ENCODE assay signal across 1 cellular context in the genomic region with DNA sequence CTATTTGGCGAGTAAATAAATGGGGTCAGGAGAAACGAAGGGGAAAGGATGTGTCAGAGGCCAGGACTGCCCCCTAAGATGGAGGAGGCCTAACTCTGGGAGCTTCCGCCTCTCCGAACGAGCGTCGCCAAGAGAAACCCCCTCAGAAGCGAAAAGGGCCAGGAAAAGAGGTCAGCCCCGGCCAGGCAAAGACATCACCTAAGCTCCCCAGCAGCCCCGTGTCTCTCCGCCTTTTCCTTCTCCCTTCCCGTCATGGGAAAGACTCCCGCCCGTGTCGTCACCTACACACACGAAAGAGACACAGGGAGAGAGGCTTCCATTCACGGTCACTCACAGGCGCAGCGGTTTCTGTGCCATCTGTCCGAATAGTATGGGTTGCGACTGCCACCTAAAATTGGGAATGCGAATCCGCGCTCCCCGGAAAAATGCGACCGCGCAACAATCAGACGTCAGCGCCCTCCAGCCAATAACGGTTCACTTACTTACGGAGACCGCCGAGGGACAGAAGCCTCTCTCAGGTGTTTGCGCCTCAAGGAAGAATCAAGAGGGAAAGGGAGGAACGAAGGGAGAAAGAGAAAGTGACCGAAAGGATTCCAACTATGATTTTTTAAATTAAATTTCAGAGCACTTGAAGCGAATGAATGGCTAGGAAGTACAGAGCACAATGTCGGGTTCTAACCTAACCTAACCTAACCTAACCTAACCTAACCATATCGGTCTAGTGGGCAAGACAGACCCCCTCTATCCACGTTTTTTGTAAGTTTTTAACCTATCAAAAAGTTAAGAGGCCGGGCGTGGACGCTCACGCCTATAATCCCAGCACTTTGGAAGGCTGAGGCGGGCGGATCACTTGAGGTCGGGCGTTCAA.
TF ChIP-seq lines count a peak whose summit lies in the region.

Gene CWF19L1 (minus strand): TSS at position 402 of the 868 bp plus-strand sequence. CDS start 45 bp downstream, at position 357.

TF ChIP-seq in HEK293, 187 proteins besides CTCF, POLR2A, EP300 and RAD21 (continued from another document and continues in another):
- TF ChIP-seq PRDM4 (tag by site-specific recombination; IDR thresholded peaks at IDR 0.05) (peak; percentile 56; the same call in 1 of the 2 replicates), SP3 (tag by site-specific recombination; IDR thresholded peaks at IDR 0.05) (peak; percentile 53), KLF8 (tag by site-specific recombination; IDR thresholded peaks at IDR 0.05) (peak; percentile 50; the same call in 1 of the 2 replicates), IKZF3 (tag by site-specific recombination; IDR thresholded peaks at IDR 0.05) (peak; percentile 99), ZNF530 (tag by site-specific recombination; IDR thresholded peaks at IDR 0.05; ENCODE audit: low read depth) (no peak), ZNF24 (tag by site-specific recombination; IDR thresholded peaks at IDR 0.05) (peak; percentile 47; the same call in 1 of the 2 replicates), ZFP69B (tag by site-specific recombination; IDR thresholded peaks at IDR 0.05) (no peak), ZNF394 (tag by site-specific recombination; IDR thresholded peaks at IDR 0.05; ENCODE audit: borderline replicate concordance) (peak; percentile 22; the same call in 1 of the 2 replicates), PRDM1 (tag by site-specific recombination; IDR thresholded peaks at IDR 0.05) (peak; percentile 98), SCRT2 (tag by site-specific recombination; IDR thresholded peaks at IDR 0.05) (peak; percentile 41; the same call in 1 of the 2 replicates), ZBTB21 (tag by site-specific recombination; IDR thresholded peaks at IDR 0.05) (0 out of 2 replicates have a peak, but pooled peaks have one; percentile 58), ZNF335 (tag by site-specific recombination; conservative IDR thresholded peaks at IDR 0.05) (peak; percentile 61), ZNF324 (tag by site-specific recombination; IDR thresholded peaks at IDR 0.05) (peak; percentile 51; the same call in 1 of the 2 replicates), ZNF768 (tag by site-specific recombination; IDR thresholded peaks at IDR 0.05) (no peak), ZNF76 (tag by site-specific recombination; IDR thresholded peaks at IDR 0.05; ENCODE audit: borderline replicate concordance, low read depth) (peak; percentile 44; the same call in 1 of the 2 replicates), ZNF701 (tag by site-specific recombination; IDR thresholded peaks at IDR 0.05) (no peak), ZNF155 (tag by site-specific recombination; IDR thresholded peaks at IDR 0.05) (no peak), ZFP37 (tag by site-specific recombination; IDR thresholded peaks at IDR 0.05) (peak; percentile 38; the same call in 1 of the 2 replicates), ZNF398 (tag by site-specific recombination; IDR thresholded peaks at IDR 0.05) (no peak), ZNF404 (tag by site-specific recombination; IDR thresholded peaks at IDR 0.05) (no peak), ZNF843 (tag by site-specific recombination; IDR thresholded peaks at IDR 0.05) (0 out of 2 replicates have a peak, but pooled peaks have one; percentile 30), ZNF391 (tag by site-specific recombination; IDR thresholded peaks at IDR 0.05; ENCODE audit: borderline replicate concordance, low read depth) (peak; percentile 75; the same call in 1 of the 2 replicates)
- TF ChIP-seq, protein P1, sequence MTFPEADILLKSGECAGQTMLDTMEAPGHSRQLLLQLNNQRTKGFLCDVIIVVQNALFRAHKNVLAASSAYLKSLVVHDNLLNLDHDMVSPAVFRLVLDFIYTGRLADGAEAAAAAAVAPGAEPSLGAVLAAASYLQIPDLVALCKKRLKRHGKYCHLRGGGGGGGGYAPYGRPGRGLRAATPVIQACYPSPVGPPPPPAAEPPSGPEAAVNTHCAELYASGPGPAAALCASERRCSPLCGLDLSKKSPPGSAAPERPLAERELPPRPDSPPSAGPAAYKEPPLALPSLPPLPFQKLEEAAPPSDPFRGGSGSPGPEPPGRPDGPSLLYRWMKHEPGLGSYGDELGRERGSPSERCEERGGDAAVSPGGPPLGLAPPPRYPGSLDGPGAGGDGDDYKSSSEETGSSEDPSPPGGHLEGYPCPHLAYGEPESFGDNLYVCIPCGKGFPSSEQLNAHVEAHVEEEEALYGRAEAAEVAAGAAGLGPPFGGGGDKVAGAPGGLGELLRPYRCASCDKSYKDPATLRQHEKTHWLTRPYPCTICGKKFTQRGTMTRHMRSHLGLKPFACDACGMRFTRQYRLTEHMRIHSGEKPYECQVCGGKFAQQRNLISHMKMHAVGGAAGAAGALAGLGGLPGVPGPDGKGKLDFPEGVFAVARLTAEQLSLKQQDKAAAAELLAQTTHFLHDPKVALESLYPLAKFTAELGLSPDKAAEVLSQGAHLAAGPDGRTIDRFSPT (tag by site-specific recombination; IDR thresholded peaks at IDR 0.05) = 0 out of 2 replicates have a peak, but pooled peaks have one; percentile 32
- TF ChIP-seq, protein P2, sequence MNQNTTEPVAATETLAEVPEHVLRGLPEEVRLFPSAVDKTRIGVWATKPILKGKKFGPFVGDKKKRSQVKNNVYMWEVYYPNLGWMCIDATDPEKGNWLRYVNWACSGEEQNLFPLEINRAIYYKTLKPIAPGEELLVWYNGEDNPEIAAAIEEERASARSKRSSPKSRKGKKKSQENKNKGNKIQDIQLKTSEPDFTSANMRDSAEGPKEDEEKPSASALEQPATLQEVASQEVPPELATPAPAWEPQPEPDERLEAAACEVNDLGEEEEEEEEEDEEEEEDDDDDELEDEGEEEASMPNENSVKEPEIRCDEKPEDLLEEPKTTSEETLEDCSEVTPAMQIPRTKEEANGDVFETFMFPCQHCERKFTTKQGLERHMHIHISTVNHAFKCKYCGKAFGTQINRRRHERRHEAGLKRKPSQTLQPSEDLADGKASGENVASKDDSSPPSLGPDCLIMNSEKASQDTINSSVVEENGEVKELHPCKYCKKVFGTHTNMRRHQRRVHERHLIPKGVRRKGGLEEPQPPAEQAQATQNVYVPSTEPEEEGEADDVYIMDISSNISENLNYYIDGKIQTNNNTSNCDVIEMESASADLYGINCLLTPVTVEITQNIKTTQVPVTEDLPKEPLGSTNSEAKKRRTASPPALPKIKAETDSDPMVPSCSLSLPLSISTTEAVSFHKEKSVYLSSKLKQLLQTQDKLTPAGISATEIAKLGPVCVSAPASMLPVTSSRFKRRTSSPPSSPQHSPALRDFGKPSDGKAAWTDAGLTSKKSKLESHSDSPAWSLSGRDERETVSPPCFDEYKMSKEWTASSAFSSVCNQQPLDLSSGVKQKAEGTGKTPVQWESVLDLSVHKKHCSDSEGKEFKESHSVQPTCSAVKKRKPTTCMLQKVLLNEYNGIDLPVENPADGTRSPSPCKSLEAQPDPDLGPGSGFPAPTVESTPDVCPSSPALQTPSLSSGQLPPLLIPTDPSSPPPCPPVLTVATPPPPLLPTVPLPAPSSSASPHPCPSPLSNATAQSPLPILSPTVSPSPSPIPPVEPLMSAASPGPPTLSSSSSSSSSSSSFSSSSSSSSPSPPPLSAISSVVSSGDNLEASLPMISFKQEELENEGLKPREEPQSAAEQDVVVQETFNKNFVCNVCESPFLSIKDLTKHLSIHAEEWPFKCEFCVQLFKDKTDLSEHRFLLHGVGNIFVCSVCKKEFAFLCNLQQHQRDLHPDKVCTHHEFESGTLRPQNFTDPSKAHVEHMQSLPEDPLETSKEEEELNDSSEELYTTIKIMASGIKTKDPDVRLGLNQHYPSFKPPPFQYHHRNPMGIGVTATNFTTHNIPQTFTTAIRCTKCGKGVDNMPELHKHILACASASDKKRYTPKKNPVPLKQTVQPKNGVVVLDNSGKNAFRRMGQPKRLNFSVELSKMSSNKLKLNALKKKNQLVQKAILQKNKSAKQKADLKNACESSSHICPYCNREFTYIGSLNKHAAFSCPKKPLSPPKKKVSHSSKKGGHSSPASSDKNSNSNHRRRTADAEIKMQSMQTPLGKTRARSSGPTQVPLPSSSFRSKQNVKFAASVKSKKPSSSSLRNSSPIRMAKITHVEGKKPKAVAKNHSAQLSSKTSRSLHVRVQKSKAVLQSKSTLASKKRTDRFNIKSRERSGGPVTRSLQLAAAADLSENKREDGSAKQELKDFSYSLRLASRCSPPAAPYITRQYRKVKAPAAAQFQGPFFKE (tag by site-specific recombination; IDR thresholded peaks at IDR 0.05; ENCODE audit: borderline replicate concordance) = no peak
- TF ChIP-seq, protein P3, sequence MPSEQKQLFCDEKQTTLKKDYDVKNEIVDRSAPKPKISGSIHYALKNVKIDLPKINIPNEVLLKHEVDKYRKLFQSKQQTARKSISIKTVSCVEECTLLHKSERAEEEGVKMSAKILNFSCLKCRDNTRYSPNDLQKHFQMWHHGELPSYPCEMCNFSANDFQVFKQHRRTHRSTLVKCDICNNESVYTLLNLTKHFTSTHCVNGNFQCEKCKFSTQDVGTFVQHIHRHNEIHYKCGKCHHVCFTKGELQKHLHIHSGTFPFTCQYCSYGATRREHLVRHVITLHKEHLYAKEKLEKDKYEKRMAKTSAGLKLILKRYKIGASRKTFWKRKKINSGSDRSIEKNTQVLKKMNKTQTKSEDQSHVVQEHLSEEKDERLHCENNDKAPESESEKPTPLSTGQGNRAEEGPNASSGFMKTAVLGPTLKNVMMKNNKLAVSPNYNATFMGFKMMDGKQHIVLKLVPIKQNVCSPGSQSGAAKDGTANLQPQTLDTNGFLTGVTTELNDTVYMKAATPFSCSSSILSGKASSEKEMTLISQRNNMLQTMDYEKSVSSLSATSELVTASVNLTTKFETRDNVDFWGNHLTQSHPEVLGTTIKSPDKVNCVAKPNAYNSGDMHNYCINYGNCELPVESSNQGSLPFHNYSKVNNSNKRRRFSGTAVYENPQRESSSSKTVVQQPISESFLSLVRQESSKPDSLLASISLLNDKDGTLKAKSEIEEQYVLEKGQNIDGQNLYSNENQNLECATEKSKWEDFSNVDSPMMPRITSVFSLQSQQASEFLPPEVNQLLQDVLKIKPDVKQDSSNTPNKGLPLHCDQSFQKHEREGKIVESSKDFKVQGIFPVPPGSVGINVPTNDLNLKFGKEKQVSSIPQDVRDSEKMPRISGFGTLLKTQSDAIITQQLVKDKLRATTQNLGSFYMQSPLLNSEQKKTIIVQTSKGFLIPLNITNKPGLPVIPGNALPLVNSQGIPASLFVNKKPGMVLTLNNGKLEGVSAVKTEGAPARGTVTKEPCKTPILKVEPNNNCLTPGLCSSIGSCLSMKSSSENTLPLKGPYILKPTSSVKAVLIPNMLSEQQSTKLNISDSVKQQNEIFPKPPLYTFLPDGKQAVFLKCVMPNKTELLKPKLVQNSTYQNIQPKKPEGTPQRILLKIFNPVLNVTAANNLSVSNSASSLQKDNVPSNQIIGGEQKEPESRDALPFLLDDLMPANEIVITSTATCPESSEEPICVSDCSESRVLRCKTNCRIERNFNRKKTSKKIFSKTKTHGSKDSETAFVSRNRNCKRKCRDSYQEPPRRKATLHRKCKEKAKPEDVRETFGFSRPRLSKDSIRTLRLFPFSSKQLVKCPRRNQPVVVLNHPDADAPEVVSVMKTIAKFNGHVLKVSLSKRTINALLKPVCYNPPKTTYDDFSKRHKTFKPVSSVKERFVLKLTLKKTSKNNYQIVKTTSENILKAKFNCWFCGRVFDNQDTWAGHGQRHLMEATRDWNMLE (tag by site-specific recombination; conservative IDR thresholded peaks at IDR 0.05; ENCODE audit: low read depth) = peak; percentile 68
- TF ChIP-seq, protein P4, sequence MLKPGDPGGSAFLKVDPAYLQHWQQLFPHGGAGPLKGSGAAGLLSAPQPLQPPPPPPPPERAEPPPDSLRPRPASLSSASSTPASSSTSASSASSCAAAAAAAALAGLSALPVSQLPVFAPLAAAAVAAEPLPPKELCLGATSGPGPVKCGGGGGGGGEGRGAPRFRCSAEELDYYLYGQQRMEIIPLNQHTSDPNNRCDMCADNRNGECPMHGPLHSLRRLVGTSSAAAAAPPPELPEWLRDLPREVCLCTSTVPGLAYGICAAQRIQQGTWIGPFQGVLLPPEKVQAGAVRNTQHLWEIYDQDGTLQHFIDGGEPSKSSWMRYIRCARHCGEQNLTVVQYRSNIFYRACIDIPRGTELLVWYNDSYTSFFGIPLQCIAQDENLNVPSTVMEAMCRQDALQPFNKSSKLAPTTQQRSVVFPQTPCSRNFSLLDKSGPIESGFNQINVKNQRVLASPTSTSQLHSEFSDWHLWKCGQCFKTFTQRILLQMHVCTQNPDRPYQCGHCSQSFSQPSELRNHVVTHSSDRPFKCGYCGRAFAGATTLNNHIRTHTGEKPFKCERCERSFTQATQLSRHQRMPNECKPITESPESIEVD (tag by site-specific recombination; IDR thresholded peaks at IDR 0.05) = no peak
- TF ChIP-seq, protein P5, sequence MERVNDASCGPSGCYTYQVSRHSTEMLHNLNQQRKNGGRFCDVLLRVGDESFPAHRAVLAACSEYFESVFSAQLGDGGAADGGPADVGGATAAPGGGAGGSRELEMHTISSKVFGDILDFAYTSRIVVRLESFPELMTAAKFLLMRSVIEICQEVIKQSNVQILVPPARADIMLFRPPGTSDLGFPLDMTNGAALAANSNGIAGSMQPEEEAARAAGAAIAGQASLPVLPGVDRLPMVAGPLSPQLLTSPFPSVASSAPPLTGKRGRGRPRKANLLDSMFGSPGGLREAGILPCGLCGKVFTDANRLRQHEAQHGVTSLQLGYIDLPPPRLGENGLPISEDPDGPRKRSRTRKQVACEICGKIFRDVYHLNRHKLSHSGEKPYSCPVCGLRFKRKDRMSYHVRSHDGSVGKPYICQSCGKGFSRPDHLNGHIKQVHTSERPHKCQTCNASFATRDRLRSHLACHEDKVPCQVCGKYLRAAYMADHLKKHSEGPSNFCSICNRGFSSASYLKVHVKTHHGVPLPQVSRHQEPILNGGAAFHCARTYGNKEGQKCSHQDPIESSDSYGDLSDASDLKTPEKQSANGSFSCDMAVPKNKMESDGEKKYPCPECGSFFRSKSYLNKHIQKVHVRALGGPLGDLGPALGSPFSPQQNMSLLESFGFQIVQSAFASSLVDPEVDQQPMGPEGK (tag by site-specific recombination; IDR thresholded peaks at IDR 0.05) = peak; percentile 57
